1 cellular context compared by ENCODE assay signal in the genomic region with DNA sequence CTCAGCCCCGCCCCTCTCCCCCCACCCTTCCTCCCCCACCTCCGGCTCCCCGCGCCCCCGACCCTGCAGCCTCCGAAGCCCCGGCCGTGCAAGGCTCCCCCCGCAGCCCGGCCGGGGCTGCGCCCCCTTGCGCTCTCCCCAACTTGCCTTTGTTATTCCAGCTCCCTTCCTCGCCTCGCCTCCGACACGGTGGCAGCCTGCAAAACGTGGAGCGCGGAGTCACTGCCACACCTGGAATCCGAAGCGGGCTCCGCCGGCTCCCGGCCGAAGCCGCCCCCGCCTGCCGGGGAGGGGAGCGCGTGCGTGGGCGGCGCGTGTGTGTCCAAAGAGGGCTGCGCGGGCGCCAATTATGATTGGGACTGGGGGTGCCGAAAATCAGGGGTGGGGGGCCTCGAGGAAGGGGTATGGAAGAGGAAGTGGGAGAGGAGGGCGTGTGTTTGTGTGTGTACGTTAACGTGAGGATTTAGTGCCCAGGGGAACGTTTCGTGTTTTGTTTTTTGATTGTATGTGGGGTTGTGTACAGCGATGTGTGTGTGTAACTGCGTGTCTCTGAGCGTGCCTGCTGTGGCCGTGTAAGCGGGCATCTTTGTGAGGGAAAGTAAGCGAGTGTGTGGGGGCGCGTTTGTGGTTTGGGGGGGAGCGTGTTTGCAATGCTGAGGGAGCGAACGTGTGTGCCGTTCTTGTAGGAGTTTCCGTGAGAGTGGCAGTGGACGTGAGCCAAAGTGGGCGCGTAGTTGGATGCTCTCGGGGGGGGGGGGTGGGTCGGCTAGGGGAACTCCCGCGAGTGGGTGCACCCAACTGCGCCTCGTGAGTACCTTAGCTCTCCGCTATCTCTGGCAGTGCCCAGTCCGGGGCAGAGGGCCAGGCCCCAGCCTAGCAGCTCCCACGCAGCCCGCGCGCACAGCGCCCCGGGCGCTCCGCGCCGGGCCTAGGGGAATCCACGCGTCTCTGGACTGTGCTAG.
A peak's percentile ranks its signal among the peaks of the same experiment; 100 is the strongest.
TF ChIP-seq lines count a peak whose summit lies in the region.

No MANE protein-coding gene starts in this region.

TF ChIP-seq in K562, 482 proteins besides CTCF, POLR2A, EP300 and RAD21 (continued from another document and continues in another):
- TF ChIP-seq, protein P1, sequence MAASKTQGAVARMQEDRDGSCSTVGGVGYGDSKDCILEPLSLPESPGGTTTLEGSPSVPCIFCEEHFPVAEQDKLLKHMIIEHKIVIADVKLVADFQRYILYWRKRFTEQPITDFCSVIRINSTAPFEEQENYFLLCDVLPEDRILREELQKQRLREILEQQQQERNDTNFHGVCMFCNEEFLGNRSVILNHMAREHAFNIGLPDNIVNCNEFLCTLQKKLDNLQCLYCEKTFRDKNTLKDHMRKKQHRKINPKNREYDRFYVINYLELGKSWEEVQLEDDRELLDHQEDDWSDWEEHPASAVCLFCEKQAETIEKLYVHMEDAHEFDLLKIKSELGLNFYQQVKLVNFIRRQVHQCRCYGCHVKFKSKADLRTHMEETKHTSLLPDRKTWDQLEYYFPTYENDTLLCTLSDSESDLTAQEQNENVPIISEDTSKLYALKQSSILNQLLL (CRISPR knock-in tag; IDR thresholded peaks at IDR 0.05; ENCODE audit: borderline replicate concordance): no peak
- TF ChIP-seq, protein P2, sequence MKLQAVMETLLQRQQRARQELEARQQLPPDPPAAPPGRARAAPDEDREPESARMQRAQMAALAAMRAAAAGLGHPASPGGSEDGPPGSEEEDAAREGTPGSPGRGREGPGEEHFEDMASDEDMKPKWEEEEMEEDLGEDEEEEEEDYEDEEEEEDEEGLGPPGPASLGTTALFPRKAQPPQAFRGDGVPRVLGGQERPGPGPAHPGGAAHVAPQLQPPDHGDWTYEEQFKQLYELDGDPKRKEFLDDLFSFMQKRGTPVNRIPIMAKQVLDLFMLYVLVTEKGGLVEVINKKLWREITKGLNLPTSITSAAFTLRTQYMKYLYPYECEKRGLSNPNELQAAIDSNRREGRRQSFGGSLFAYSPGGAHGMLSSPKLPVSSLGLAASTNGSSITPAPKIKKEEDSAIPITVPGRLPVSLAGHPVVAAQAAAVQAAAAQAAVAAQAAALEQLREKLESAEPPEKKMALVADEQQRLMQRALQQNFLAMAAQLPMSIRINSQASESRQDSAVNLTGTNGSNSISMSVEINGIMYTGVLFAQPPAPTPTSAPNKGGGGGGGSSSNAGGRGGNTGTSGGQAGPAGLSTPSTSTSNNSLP (IDR thresholded peaks at IDR 0.05; ENCODE audit: borderline replicate concordance, low read depth, low read length): no peak
- no peak for TF ChIP-seq PURB (CRISPR knock-in tag; IDR thresholded peaks at IDR 0.05; ENCODE audit: low read depth)
- TF ChIP-seq HDGF (IDR thresholded peaks at IDR 0.05): 0 out of 2 replicates have a peak, but pooled peaks have one; percentile 76
- peak; percentile 46 for TF ChIP-seq TBP (optimal IDR thresholded peaks at IDR 0.05; ENCODE audit: low read depth, low read length)
- TF ChIP-seq SRSF7 (optimal IDR thresholded peaks at IDR 0.05; ENCODE audit: low read depth, low read length): no peak
- TF ChIP-seq CAMTA2 (CRISPR knock-in tag; conservative IDR thresholded peaks at IDR 0.05): no peak
- TF ChIP-seq XRCC4 (IDR thresholded peaks at IDR 0.05; ENCODE audit: extremely low read depth, insufficient read depth, insufficient read length): no peak
- TF ChIP-seq ZNF217 (CRISPR knock-in tag; IDR thresholded peaks at IDR 0.05): no peak
- no peak for TF ChIP-seq ZNF146 (CRISPR knock-in tag; IDR thresholded peaks at IDR 0.05; ENCODE audit: unreplicated experiment)
- no peak for TF ChIP-seq FOSL1 (tag; conservative IDR thresholded peaks at IDR 0.05)
- peak; percentile 100 for TF ChIP-seq NEUROD1 (IDR thresholded peaks at IDR 0.05; ENCODE audit: borderline replicate concordance, low read depth, low read length, partially characterized antibody)
- TF ChIP-seq, protein P3, sequence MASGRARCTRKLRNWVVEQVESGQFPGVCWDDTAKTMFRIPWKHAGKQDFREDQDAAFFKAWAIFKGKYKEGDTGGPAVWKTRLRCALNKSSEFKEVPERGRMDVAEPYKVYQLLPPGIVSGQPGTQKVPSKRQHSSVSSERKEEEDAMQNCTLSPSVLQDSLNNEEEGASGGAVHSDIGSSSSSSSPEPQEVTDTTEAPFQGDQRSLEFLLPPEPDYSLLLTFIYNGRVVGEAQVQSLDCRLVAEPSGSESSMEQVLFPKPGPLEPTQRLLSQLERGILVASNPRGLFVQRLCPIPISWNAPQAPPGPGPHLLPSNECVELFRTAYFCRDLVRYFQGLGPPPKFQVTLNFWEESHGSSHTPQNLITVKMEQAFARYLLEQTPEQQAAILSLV (tag; IDR thresholded peaks at IDR 0.05): no peak
- TF ChIP-seq ZNF197 (CRISPR knock-in tag; IDR thresholded peaks at IDR 0.05; ENCODE audit: low read depth): no peak
- no peak for TF ChIP-seq PTRF (tag; IDR thresholded peaks at IDR 0.05)
- TF ChIP-seq MCM7 (IDR thresholded peaks at IDR 0.05): no peak
- TF ChIP-seq, protein P4, sequence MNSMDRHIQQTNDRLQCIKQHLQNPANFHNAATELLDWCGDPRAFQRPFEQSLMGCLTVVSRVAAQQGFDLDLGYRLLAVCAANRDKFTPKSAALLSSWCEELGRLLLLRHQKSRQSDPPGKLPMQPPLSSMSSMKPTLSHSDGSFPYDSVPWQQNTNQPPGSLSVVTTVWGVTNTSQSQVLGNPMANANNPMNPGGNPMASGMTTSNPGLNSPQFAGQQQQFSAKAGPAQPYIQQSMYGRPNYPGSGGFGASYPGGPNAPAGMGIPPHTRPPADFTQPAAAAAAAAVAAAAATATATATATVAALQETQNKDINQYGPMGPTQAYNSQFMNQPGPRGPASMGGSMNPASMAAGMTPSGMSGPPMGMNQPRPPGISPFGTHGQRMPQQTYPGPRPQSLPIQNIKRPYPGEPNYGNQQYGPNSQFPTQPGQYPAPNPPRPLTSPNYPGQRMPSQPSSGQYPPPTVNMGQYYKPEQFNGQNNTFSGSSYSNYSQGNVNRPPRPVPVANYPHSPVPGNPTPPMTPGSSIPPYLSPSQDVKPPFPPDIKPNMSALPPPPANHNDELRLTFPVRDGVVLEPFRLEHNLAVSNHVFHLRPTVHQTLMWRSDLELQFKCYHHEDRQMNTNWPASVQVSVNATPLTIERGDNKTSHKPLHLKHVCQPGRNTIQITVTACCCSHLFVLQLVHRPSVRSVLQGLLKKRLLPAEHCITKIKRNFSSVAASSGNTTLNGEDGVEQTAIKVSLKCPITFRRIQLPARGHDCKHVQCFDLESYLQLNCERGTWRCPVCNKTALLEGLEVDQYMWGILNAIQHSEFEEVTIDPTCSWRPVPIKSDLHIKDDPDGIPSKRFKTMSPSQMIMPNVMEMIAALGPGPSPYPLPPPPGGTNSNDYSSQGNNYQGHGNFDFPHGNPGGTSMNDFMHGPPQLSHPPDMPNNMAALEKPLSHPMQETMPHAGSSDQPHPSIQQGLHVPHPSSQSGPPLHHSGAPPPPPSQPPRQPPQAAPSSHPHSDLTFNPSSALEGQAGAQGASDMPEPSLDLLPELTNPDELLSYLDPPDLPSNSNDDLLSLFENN (IDR thresholded peaks at IDR 0.05; ENCODE audit: low read depth in 2 of 2, low read length in 2 of 2): 0 out of 4 replicates have a peak, but pooled peaks of 1 of the 2 experiments have one; percentile 34
- TF ChIP-seq, protein P5, sequence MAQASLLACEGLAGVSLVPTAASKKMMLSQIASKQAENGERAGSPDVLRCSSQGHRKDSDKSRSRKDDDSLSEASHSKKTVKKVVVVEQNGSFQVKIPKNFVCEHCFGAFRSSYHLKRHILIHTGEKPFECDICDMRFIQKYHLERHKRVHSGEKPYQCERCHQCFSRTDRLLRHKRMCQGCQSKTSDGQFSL (CRISPR knock-in tag; IDR thresholded peaks at IDR 0.05): peak; percentile 73
- TF ChIP-seq, protein P5 (tag; IDR thresholded peaks at IDR 0.05): peak in 1 of 2 experiments; percentile 87; a peak in 2 of 4 replicates
- TF ChIP-seq SMARCB1 (IDR thresholded peaks at IDR 0.05; ENCODE audit: insufficient read length, low read depth): no peak
- TF ChIP-seq RBM17 (IDR thresholded peaks at IDR 0.05; ENCODE audit: borderline replicate concordance, low read depth, low read length): no peak
- TF ChIP-seq, protein P6, sequence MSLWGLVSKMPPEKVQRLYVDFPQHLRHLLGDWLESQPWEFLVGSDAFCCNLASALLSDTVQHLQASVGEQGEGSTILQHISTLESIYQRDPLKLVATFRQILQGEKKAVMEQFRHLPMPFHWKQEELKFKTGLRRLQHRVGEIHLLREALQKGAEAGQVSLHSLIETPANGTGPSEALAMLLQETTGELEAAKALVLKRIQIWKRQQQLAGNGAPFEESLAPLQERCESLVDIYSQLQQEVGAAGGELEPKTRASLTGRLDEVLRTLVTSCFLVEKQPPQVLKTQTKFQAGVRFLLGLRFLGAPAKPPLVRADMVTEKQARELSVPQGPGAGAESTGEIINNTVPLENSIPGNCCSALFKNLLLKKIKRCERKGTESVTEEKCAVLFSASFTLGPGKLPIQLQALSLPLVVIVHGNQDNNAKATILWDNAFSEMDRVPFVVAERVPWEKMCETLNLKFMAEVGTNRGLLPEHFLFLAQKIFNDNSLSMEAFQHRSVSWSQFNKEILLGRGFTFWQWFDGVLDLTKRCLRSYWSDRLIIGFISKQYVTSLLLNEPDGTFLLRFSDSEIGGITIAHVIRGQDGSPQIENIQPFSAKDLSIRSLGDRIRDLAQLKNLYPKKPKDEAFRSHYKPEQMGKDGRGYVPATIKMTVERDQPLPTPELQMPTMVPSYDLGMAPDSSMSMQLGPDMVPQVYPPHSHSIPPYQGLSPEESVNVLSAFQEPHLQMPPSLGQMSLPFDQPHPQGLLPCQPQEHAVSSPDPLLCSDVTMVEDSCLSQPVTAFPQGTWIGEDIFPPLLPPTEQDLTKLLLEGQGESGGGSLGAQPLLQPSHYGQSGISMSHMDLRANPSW (CRISPR knock-in tag; IDR thresholded peaks at IDR 0.05): no peak
- TF ChIP-seq KDM2B (CRISPR knock-in tag; IDR thresholded peaks at IDR 0.05): peak; percentile 99
- TF ChIP-seq PTTG1 (tag; IDR thresholded peaks at IDR 0.05; ENCODE audit: low read depth): no peak
- TF ChIP-seq ARID1B (IDR thresholded peaks at IDR 0.05): peak; percentile 67
- TF ChIP-seq ZNF347 (CRISPR knock-in tag; IDR thresholded peaks at IDR 0.05; ENCODE audit: low read depth): no peak
- no peak for TF ChIP-seq MCM3 (IDR thresholded peaks at IDR 0.05)
- no peak for TF ChIP-seq ZKSCAN3 (CRISPR knock-in tag; IDR thresholded peaks at IDR 0.05)
- TF ChIP-seq U2AF2 (optimal IDR thresholded peaks at IDR 0.05; ENCODE audit: low read depth, low read length): no peak
- no peak for TF ChIP-seq ZNF75A (CRISPR knock-in tag; IDR thresholded peaks at IDR 0.05)
- TF ChIP-seq, protein P7, sequence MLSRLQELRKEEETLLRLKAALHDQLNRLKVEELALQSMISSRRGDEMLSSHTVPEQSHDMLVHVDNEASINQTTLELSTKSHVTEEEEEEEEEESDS (CRISPR knock-in tag; IDR thresholded peaks at IDR 0.05): no peak
- TF ChIP-seq, protein P8, sequence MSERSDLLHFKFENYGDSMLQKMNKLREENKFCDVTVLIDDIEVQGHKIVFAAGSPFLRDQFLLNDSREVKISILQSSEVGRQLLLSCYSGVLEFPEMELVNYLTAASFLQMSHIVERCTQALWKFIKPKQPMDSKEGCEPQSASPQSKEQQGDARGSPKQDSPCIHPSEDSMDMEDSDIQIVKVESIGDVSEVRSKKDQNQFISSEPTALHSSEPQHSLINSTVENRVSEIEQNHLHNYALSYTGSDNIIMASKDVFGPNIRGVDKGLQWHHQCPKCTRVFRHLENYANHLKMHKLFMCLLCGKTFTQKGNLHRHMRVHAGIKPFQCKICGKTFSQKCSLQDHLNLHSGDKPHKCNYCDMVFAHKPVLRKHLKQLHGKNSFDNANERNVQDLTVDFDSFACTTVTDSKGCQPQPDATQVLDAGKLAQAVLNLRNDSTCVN (CRISPR knock-in tag; IDR thresholded peaks at IDR 0.05): peak; percentile 87
- no peak for TF ChIP-seq E2F3 (CRISPR knock-in tag; IDR thresholded peaks at IDR 0.05)
- TF ChIP-seq, protein P9, sequence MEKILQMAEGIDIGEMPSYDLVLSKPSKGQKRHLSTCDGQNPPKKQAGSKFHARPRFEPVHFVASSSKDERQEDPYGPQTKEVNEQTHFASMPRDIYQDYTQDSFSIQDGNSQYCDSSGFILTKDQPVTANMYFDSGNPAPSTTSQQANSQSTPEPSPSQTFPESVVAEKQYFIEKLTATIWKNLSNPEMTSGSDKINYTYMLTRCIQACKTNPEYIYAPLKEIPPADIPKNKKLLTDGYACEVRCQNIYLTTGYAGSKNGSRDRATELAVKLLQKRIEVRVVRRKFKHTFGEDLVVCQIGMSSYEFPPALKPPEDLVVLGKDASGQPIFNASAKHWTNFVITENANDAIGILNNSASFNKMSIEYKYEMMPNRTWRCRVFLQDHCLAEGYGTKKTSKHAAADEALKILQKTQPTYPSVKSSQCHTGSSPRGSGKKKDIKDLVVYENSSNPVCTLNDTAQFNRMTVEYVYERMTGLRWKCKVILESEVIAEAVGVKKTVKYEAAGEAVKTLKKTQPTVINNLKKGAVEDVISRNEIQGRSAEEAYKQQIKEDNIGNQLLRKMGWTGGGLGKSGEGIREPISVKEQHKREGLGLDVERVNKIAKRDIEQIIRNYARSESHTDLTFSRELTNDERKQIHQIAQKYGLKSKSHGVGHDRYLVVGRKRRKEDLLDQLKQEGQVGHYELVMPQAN (IDR thresholded peaks at IDR 0.05; ENCODE audit: borderline replicate concordance): peak; percentile 79
- TF ChIP-seq ZBTB1 (CRISPR knock-in tag; IDR thresholded peaks at IDR 0.05; ENCODE audit: borderline replicate concordance, low read depth): no peak
- TF ChIP-seq, protein P10, sequence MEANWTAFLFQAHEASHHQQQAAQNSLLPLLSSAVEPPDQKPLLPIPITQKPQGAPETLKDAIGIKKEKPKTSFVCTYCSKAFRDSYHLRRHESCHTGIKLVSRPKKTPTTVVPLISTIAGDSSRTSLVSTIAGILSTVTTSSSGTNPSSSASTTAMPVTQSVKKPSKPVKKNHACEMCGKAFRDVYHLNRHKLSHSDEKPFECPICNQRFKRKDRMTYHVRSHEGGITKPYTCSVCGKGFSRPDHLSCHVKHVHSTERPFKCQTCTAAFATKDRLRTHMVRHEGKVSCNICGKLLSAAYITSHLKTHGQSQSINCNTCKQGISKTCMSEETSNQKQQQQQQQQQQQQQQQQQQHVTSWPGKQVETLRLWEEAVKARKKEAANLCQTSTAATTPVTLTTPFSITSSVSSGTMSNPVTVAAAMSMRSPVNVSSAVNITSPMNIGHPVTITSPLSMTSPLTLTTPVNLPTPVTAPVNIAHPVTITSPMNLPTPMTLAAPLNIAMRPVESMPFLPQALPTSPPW (CRISPR knock-in tag; IDR thresholded peaks at IDR 0.05): peak; percentile 97
- TF ChIP-seq, protein P11, sequence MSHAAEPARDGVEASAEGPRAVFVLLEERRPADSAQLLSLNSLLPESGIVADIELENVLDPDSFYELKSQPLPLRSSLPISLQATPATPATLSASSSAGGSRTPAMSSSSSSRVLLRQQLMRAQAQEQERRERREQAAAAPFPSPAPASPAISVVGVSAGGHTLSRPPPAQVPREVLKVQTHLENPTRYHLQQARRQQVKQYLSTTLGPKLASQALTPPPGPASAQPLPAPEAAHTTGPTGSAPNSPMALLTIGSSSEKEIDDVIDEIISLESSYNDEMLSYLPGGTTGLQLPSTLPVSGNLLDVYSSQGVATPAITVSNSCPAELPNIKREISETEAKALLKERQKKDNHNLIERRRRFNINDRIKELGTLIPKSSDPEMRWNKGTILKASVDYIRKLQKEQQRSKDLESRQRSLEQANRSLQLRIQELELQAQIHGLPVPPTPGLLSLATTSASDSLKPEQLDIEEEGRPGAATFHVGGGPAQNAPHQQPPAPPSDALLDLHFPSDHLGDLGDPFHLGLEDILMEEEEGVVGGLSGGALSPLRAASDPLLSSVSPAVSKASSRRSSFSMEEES (CRISPR knock-in tag; IDR thresholded peaks at IDR 0.05): no peak
